In genomic region chr14:35122696-35123387, GRCh38 we compare ENCODE assay signal across 8 cellular contexts. TPM values are rescaled to one million over a fixed set of nuclear protein-coding genes. Genes with fewer than 3 reads are reported as not detected.
DNase-seq lines count a peak whose midpoint lies in the region; ATAC-seq and TF ChIP-seq lines count a peak whose summit lies in the region.

No MANE protein-coding gene starts in this region.

- CTCF ChIA-PET in Caco-2 (lab: Charles Lee), result no interaction called here

- peak overlapping the region; percentile 100 for H3K27ac Mint-ChIP-seq in Caco-2 (ENCODE audit: unreplicated experiment)
- peak overlapping the region; percentile 99 for H3K27ac Mint-ChIP-seq in central memory CD8-positive, alpha-beta T cell (ENCODE audit: low read depth)

- ATAC-seq in GM21723 (IDR thresholded peaks at IDR 0.05; ENCODE audit: unreplicated experiment) (peak; percentile 33), right lobe of liver (peak; percentile 7 to 40 (median 26)), HG02571 (IDR thresholded peaks at IDR 0.05; ENCODE audit: unreplicated experiment) (no peak)
- ATAC-seq in central memory CD8-positive, alpha-beta T cell (replicated peaks; ENCODE audit: extremely low read depth, poor library complexity, severe bottlenecking), result no peak

- H3K9me3 ChIP-seq in Caco-2, result no peaks in the 10 kb centered on the region
- no peaks in the 10 kb centered on the region for H3K9me3 ChIP-seq in right lobe of liver
- H3K9me3 ChIP-seq in testis, result no peaks in the 10 kb centered on the region

- peaks cover 53% of the 10 kb centered on the region for H3K36me3 Mint-ChIP-seq in Caco-2 (ENCODE audit: insufficient read depth, unreplicated experiment)
- H3K36me3 Mint-ChIP-seq in central memory CD8-positive, alpha-beta T cell (ENCODE audit: insufficient read depth), result peaks cover 41% of the 10 kb centered on the region

- BruUV-seq in Caco-2 (replicated peaks; lab: Mats Ljungman, UMichigan), result TSS peak; percentile 46

- TF ChIP-seq CTCF in Caco-2 (IDR thresholded peaks at IDR 0.05; ENCODE audit: insufficient read depth in 1 of 2, low read depth in 1 of 2, low read length in 1 of 2, severe bottlenecking in 1 of 2, unreplicated experiment in 1 of 2), result no peak
- TF ChIP-seq CTCF in right lobe of liver (IDR thresholded peaks at IDR 0.05), result no peak
- no peak for TF ChIP-seq CTCF in testis (IDR thresholded peaks at IDR 0.05)

- peak overlapping the region; percentile 88 for H3K4me3 Mint-ChIP-seq in Caco-2 (ENCODE audit: unreplicated experiment)
- H3K4me3 Mint-ChIP-seq in central memory CD8-positive, alpha-beta T cell, result peak overlapping the region; percentile 97

- H3K9me3 Mint-ChIP-seq in Caco-2 (ENCODE audit: unreplicated experiment), result no peaks in the 10 kb centered on the region
- no peaks in the 10 kb centered on the region for H3K9me3 Mint-ChIP-seq in central memory CD8-positive, alpha-beta T cell

- TF ChIP-seq POLR2A in right lobe of liver (IDR thresholded peaks at IDR 0.05) (no peak), testis (IDR thresholded peaks at IDR 0.05) (no peak)

- no peak for DNase-seq in Caco-2
- peak; percentile 11 for DNase-seq in NCI-H748 treated with DMSO at 0.1 percent for 48 hours (lab: John Stamatoyannopoulos, UW)
- no peak for DNase-seq in central memory CD8-positive, alpha-beta T cell (ENCODE audit: low spot score in 2 of 2)
- DNase-seq in right lobe of liver, result no peak
- DNase-seq in testis, result no peak
- no peak for DNase-seq in stimulated activated CD4-positive, alpha-beta T cell treated with anti-CD3 and anti-CD28 coated beads, Interleukin-12 subunit alpha, Interleukin-12 subunit beta, amount 100 ng/mL, for 4 hours

- intact Hi-C loops in Caco-2 (cut with micrococcal nuclease; ENCODE audit: unreplicated experiment), result loop anchor here (2.0 to 10.0 kb wide), 3 partner anchors 76 to 282 kb away; partner anchors contain the start of genes FAM177A1, NFKBIA and PSMA6
- intact Hi-C loops in right lobe of liver (cut with DNase I), result loop anchor here in 1 of 2 donors (5.0 kb wide), 1 partner anchor 76 kb away; the partner anchor contains the start of gene FAM177A1
- intact Hi-C loops in testis (cut with DNase I; ENCODE audit: low total_unique reads), result loop anchor here (10.0 kb wide), 1 partner anchor 292 kb away; no protein-coding TSS in a partner anchor

- peak overlapping the region; percentile 70 for H3K4me3 ChIP-seq in Caco-2 (ENCODE audit: low read depth, low read length)
- H3K4me3 ChIP-seq in right lobe of liver, result peak overlapping the region; percentile 73 to 92 (median 87)
- peak overlapping the region; percentile 79 to 90 for H3K4me3 ChIP-seq in testis

- WGBS in right lobe of liver (ENCODE audit: insufficient coverage, low coverage, low lambda C conversion rate, missing lambda C conversion rate), result 4% methylated on average over 20 of the region's 23 CpGs
- WGBS in testis, 2 donors, result 4 to 7% methylated on average over 18 to 23 of the region's 23 CpGs

- H3K4me1 ChIP-seq in Caco-2 (no peaks in the 10 kb centered on the region), right lobe of liver (peaks cover 0 to 20% (median 0%) of the 10 kb centered on the region in 4 donors), testis (peaks cover 11% of the 10 kb centered on the region)

- H3K27me3 Mint-ChIP-seq in Caco-2 (ENCODE audit: insufficient read depth, unreplicated experiment), result no peaks in the 10 kb centered on the region
- H3K27me3 Mint-ChIP-seq in central memory CD8-positive, alpha-beta T cell, result no peaks in the 10 kb centered on the region

- POLR2A ChIA-PET in Caco-2 (lab: Charles Lee), result interaction anchor here (0.7 to 2.1 kb wide), 5 partner anchors 45 to 282 kb away, joined by 4 to 35 read pairs (median 10); partner anchors contain the start of genes FAM177A1, NFKBIA, PSMA6 and SRP54

- peak overlapping the region; percentile 96 to 97 (median 97) for H3K27ac ChIP-seq in right lobe of liver
- peak overlapping the region; percentile 96 to 97 for H3K27ac ChIP-seq in testis

- H3K36me3 ChIP-seq in Caco-2 (ENCODE audit: control insufficient read depth, insufficient read depth, low read length) (no peaks in the 10 kb centered on the region), right lobe of liver (no peaks in the 10 kb centered on the region), testis (ENCODE audit: low read depth, missing control alignments) (no peaks in the 10 kb centered on the region)

- peaks cover 38% of the 10 kb centered on the region for H3K4me1 Mint-ChIP-seq in Caco-2 (ENCODE audit: low read depth, unreplicated experiment)
- H3K4me1 Mint-ChIP-seq in central memory CD8-positive, alpha-beta T cell, result peaks cover 56% of the 10 kb centered on the region

- H3K27me3 ChIP-seq in Caco-2 (replicated peaks; ENCODE audit: control insufficient read depth, insufficient read depth, low read length) (no peaks in the 10 kb centered on the region), right lobe of liver (no peaks in the 10 kb centered on the region), testis (no peaks in the 10 kb centered on the region)

RNA-seq across cellular contexts. Expression of gene PRORP, which starts 0.5 kb away (rescaled TPM):
- total RNA-seq in Caco-2 (2022) (34.5 and 36.3 TPM in 2 replicates), right lobe of liver (10 to 100 TPM; 15.2 to 22.2 (median 19.7) TPM), testis (10 to 100 TPM; 24.3 to 34.4 TPM)
- 31.7 TPM for polyA plus RNA-seq in testis (ENCODE audit: insufficient read depth, low read depth, low replicate concordance)

RNA-seq across cellular contexts. Expression of gene PPP2R3C, which starts 1.1 kb away (rescaled TPM):
- total RNA-seq in Caco-2 (2022), result 23.3 and 25.2 TPM in 2 replicates
- 10 to 100 TPM in 2 of 6 experiments, 1 to 10 TPM in 4; 6.8 to 15.6 (median 9.4) TPM for total RNA-seq in right lobe of liver
- total RNA-seq in testis, result 10 to 100 TPM; 30.6 to 37.5 TPM
- polyA plus RNA-seq in testis (ENCODE audit: insufficient read depth, low read depth, low replicate concordance), result 92.3 TPM

Comparison
In these comparisons a context has a peak if more than half of its experiments do, and no peak if none do; other contexts are left out.
1. ATAC-seq: peak in GM21723 (single experiment) and right lobe of liver (4 of 4); none in central memory CD8-positive, alpha-beta T cell (single experiment) and HG02571 (single experiment).
2. Peak in every context shown above with its lines, with median percentiles within 50 percentile points of each other: H3K4me3 ChIP-seq.